In genomic region chr7:147824671-147825070, GRCh38 we compare ENCODE assay signal across 35 cellular contexts.
"Had no signal": no experiment of that assay in that cellular context is flagged by ENCODE, and none has a peak within 500 bp of the region (broad histone marks: within the 10 kb centered on the region; RNA-seq: fewer than 3 reads in every experiment).

No MANE protein-coding gene starts in this region.

- H3K27me3 ChIP-seq: adrenal gland, body of pancreas, brain microvascular endothelial cell, breast epithelium had no signal

- H3K27ac ChIP-seq: adrenal gland, body of pancreas, brain microvascular endothelial cell, breast epithelium, WERI-Rb-1 had no signal

- H3K4me3 ChIP-seq: adrenal gland, body of pancreas, breast epithelium had no signal

- H3K36me3 ChIP-seq: adrenal gland, brain microvascular endothelial cell, breast epithelium, WERI-Rb-1 had no signal

- H3K9me3 ChIP-seq: adrenal gland, breast epithelium had no signal

- FAIRE-seq: astrocyte, colon had no signal

- H3K4me1 ChIP-seq: adrenal gland, body of pancreas, breast epithelium had no signal

- ATAC-seq: activated CD4-positive, alpha-beta T cell treated with anti-CD3 and anti-CD28 coated beads for 36 hours; activated CD4-positive, CD25-positive, alpha-beta regulatory T cell treated with anti-CD3 and anti-CD28 coated beads, Interleukin-2, amount 50 U/mL, for 24 hours; activated CD8-positive, alpha-beta memory T cell treated with anti-CD3 and anti-CD28 coated beads, Interleukin-2, amount 10 ng/mL, durations not matched to agents 7 days and 5 days; activated CD8-positive, alpha-beta T cell treated with anti-CD3 and anti-CD28 coated beads, Interleukin-2, amount 10 ng/mL, durations not matched to agents 7 days and 5 days; activated naive CD4-positive, alpha-beta T cell treated with anti-CD3 and anti-CD28 coated beads, Interleukin-2, amount 50 U/mL, for 72 hours; activated T-cell treated with anti-CD3 and anti-CD28 coated beads, Interleukin-2, amount 50 U/mL, for 72 hours; activated T-helper 17 cell treated with anti-CD3 and anti-CD28 coated beads, Interleukin-2, amount 50 U/mL, for 72 hours; body of pancreas; WTC11 had no signal

- DNase-seq: activated CD4-positive, alpha-beta memory T cell treated with anti-CD3 and anti-CD28 coated beads, Interleukin-2, amount 10 ng/mL, durations not matched to agents 7 days and 5 days; activated CD4-positive, alpha-beta T cell treated with anti-CD3 and anti-CD28 coated beads for 1 hour; activated CD4-positive, alpha-beta T cell treated with anti-CD3 and anti-CD28 coated beads for 36 hours; activated CD4-positive, alpha-beta T cell treated with anti-CD3 and anti-CD28 coated beads for 48 hours; activated CD4-positive, alpha-beta T cell treated with anti-CD3 and anti-CD28 coated beads, Interleukin-2, amount 10 ng/mL, durations not matched to agents 7 days and 5 days; activated CD4-positive, alpha-beta T cell treated with anti-CD3 and anti-CD28 coated beads, Interleukin-2, amount 50 U/mL, for 48 hours; activated CD4-positive, CD25-positive, alpha-beta regulatory T cell; activated CD8-positive, alpha-beta memory T cell treated with anti-CD3 and anti-CD28 coated beads for 24 hours; activated CD8-positive, alpha-beta memory T cell treated with anti-CD3 and anti-CD28 coated beads, Interleukin-2, amount 10 ng/mL, durations not matched to agents 7 days and 5 days; activated CD8-positive, alpha-beta memory T cell treated with anti-CD3 and anti-CD28 coated beads, Interleukin-2, amount 50 U/mL, for 48 hours; activated CD8-positive, alpha-beta T cell treated with anti-CD3 and anti-CD28 coated beads, Interleukin-2, amount 10 ng/mL, durations not matched to agents 7 days and 5 days; activated effector memory CD4-positive, alpha-beta T cell treated with anti-CD3 and anti-CD28 coated beads, Interleukin-2, amount 50 U/mL, for 16 hours; activated gamma-delta T cell treated with Interleukin-2 at 50 U/mL for 16 hours; activated naive CD4-positive, alpha-beta T cell; activated naive CD4-positive, alpha-beta T cell treated with anti-CD3 and anti-CD28 coated beads for 36 hours; activated naive CD4-positive, alpha-beta T cell treated with anti-CD3 and anti-CD28 coated beads, Interleukin-2, amount 50 U/mL, for 16 hours; activated naive CD8-positive, alpha-beta T cell treated with anti-CD3 and anti-CD28 coated beads for 36 hours; activated T-cell treated with anti-CD3 and anti-CD28 coated beads, Interleukin-2, amount 50 U/mL, for 24 hours; activated T-cell treated with anti-CD3 and anti-CD28 coated beads, Interleukin-2, amount 50 U/mL, for 72 hours; adrenal gland; amniotic stem cell; aorta; body of pancreas; brain microvascular endothelial cell; central memory CD4-positive, alpha-beta T cell; T-helper 2 cell; T-helper 9 cell; WERI-Rb-1 had no signal
